ENCODE assay signal across 14 cellular contexts in genomic region chr9:73979894-73980264, GRCh38.
"Had no signal": no experiment of that assay in that cellular context is flagged by ENCODE, and none has a peak within 500 bp of the region (broad histone marks: within the 10 kb centered on the region; RNA-seq: fewer than 3 reads in every experiment).

No MANE protein-coding gene starts in this region.

- H3K4me3 Mint-ChIP-seq: activated naive CD8-positive, alpha-beta T cell treated with anti-CD3 and anti-CD28 coated beads, Interleukin-2, amount 10 ng/mL, durations not matched to agents 7 days and 5 days; endodermal cell had no signal

- H3K9me3 ChIP-seq: thyroid gland had no signal

- H3K4me1 Mint-ChIP-seq: activated naive CD8-positive, alpha-beta T cell treated with anti-CD3 and anti-CD28 coated beads, Interleukin-2, amount 10 ng/mL, durations not matched to agents 7 days and 5 days; endodermal cell had no signal

- H3K4me1 ChIP-seq: thyroid gland had no signal

- H3K27ac Mint-ChIP-seq: activated naive CD8-positive, alpha-beta T cell treated with anti-CD3 and anti-CD28 coated beads, Interleukin-2, amount 10 ng/mL, durations not matched to agents 7 days and 5 days; endodermal cell; progenitor cell of endocrine pancreas had no signal

- H3K27me3 ChIP-seq: brain microvascular endothelial cell, dorsolateral prefrontal cortex, thyroid gland had no signal

- H3K36me3 ChIP-seq: brain microvascular endothelial cell, thyroid gland, WERI-Rb-1 had no signal

- H3K27ac ChIP-seq: brain microvascular endothelial cell, dorsolateral prefrontal cortex, epithelial cell of prostate, thyroid gland, WERI-Rb-1 had no signal

- H3K9me3 Mint-ChIP-seq: activated naive CD8-positive, alpha-beta T cell treated with anti-CD3 and anti-CD28 coated beads, Interleukin-2, amount 10 ng/mL, durations not matched to agents 7 days and 5 days; endodermal cell had no signal

- DNase-seq: activated CD4-positive, alpha-beta T cell treated with anti-CD3 and anti-CD28 coated beads, Interleukin-2, amount 50 U/mL, for 48 hours; activated naive CD8-positive, alpha-beta T cell treated with anti-CD3 and anti-CD28 coated beads, Interleukin-2, amount 10 ng/mL, durations not matched to agents 7 days and 5 days; aorta; brain microvascular endothelial cell; central memory CD4-positive, alpha-beta T cell; dorsolateral prefrontal cortex; endodermal cell; foreskin fibroblast; left ventricle myocardium superior; stimulated activated naive CD4-positive, alpha-beta T cell; thyroid gland; WERI-Rb-1 had no signal

- ATAC-seq: left ventricle myocardium superior had no signal

- H3K4me3 ChIP-seq: dorsolateral prefrontal cortex, thyroid gland had no signal

- H3K36me3 Mint-ChIP-seq: activated naive CD8-positive, alpha-beta T cell treated with anti-CD3 and anti-CD28 coated beads, Interleukin-2, amount 10 ng/mL, durations not matched to agents 7 days and 5 days had no signal
